Comparison of ENCODE assay signal across 1 cellular context in genomic region chr1:54569339-54569738, GRCh38.
TF ChIP-seq lines count a peak whose summit lies in the region.

No MANE protein-coding gene starts in this region.

TF ChIP-seq in endothelial cell of umbilical vein, 7 proteins besides CTCF, POLR2A, EP300 and RAD21:
- no peak for TF ChIP-seq MYC (IDR thresholded peaks at IDR 0.05; ENCODE audit: low read depth, low read length)
- TF ChIP-seq JUN (IDR thresholded peaks at IDR 0.05; ENCODE audit: borderline replicate concordance, insufficient read depth, insufficient read length, low read depth): no peak
- TF ChIP-seq FOS (IDR thresholded peaks at IDR 0.05; ENCODE audit: borderline replicate concordance, insufficient read depth, low read length): no peak
- no peak for TF ChIP-seq MAX (IDR thresholded peaks at IDR 0.05; ENCODE audit: insufficient read depth, insufficient read length)
- no peak for TF ChIP-seq GATA2 (IDR thresholded peaks at IDR 0.05; ENCODE audit: insufficient read depth, insufficient read length, low read depth, low read length)
- no peak for TF ChIP-seq EZH2 (IDR thresholded peaks at IDR 0.05; ENCODE audit: borderline replicate concordance, low read depth, low read length, severe bottlenecking)
- no peak for TF ChIP-seq POLR2AphosphoS5 (IDR thresholded peaks at IDR 0.05; ENCODE audit: insufficient read depth, low read depth, low read length)
TF ChIP-seq in endothelial cell of umbilical vein: peak in this region for 0.
